ENCODE assay signal across 19 cellular contexts in the genomic region with DNA sequence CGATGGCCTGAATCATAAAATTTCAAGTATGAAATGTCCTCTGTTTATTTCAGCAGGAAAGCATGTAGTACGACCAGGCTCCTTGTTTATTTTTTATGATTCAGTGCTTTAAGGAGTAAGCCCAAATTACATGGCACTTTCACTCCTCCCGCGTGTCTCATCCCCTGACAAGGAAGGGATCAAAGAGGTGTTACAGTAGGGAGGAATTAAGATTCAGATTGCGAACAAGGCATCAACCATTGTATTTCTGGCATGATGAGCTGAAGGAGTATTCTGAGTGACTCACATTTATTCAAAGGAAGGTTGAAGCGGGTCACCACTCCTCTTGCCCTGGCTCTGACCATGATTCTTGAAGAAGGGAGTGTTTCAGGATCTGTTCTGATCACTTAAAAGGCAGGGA. TPM values are rescaled to one million over a fixed set of nuclear protein-coding genes. Genes with fewer than 3 reads are reported as not detected.
DNase-seq lines count a peak whose midpoint lies in the region; FAIRE-seq and TF ChIP-seq lines count a peak whose summit lies in the region.
"Had no signal": no experiment of that assay in that cellular context is flagged by ENCODE, and none has a peak within 500 bp of the region (broad histone marks: within the 10 kb centered on the region; RNA-seq: fewer than 3 reads in every experiment).

No MANE protein-coding gene starts in this region.

- H3K4me1 ChIP-seq in HEK293 (ENCODE audit: control insufficient read depth, insufficient read depth, low read length), result no peaks in the 10 kb centered on the region
- H3K4me1 ChIP-seq: A549 had no signal

- no peaks in the 10 kb centered on the region for H3K27me3 Mint-ChIP-seq in Calu3 (ENCODE audit: unreplicated experiment)
- H3K27me3 Mint-ChIP-seq in type B pancreatic cell, result peaks cover 7% of the 10 kb centered on the region

- POLR2A ChIA-PET in HEK293 (lab: Yijun Ruan, JAX), result no interaction called here
- POLR2A ChIA-PET in HEK293T (lab: Yijun Ruan, JAX), result no interaction called here

- no peaks in the 10 kb centered on the region for H3K9me3 ChIP-seq in HEK293 (ENCODE audit: control insufficient read depth, insufficient read depth, low read depth, low read length)
- H3K9me3 ChIP-seq: A549, BLaER1 had no signal

- H3K36me3 Mint-ChIP-seq in Calu3 (ENCODE audit: insufficient read depth, unreplicated experiment) (no peaks in the 10 kb centered on the region), type B pancreatic cell (no peaks in the 10 kb centered on the region)
- H3K36me3 Mint-ChIP-seq: CD4-positive, alpha-beta memory T cell had no signal

- no peak overlapping the region for H3K27ac ChIP-seq in HEK293 (ENCODE audit: extremely low read depth, low read depth, low read length)
- H3K27ac ChIP-seq: A549, BLaER1, RWPE1 had no signal

- no peak overlapping the region for H3K4me3 Mint-ChIP-seq in Calu3 (ENCODE audit: low read depth, unreplicated experiment)
- no peak overlapping the region for H3K4me3 Mint-ChIP-seq in type B pancreatic cell
- H3K4me3 Mint-ChIP-seq: CD4-positive, alpha-beta memory T cell had no signal

- BruUV-seq in Calu3 (replicated peaks; lab: Mats Ljungman, UMichigan), result no TSS peak

- intact Hi-C loops in Calu3 (cut with micrococcal nuclease; ENCODE audit: unreplicated experiment), result loop anchor here (1.0 kb wide), 1 partner anchor 24 kb away; no protein-coding TSS in a partner anchor

- DNase-seq in Calu3, result no peak
- DNase-seq in kidney glomerular epithelial cell (lab: John Stamatoyannopoulos, UW), result peak; percentile 90
- peak; percentile 56 for DNase-seq in renal cortical epithelial cell (ENCODE audit: low read depth)
- no peak for DNase-seq in RCC 7860 (ENCODE audit: low spot score)
- no peak for DNase-seq in HEK293T (ENCODE audit: extremely low spot score)
- DNase-seq in type B pancreatic cell (ENCODE audit: extremely low spot score, unreplicated experiment), result no peak
- DNase-seq: CD4-positive, alpha-beta memory T cell; H7; NCI-H1092 treated with DMSO at 0.1 percent for 48 hours; NCI-H146; NCI-H2081; NCI-H510A treated with DMSO at 0.1 percent for 48 hours; PC-3; SIG-M5 had no signal

- TF ChIP-seq CTCF in Calu3 (IDR thresholded peaks at IDR 0.05; ENCODE audit: unreplicated experiment), result no peak
- no peak for TF ChIP-seq CTCF in HEK293 (tag by site-specific recombination; IDR thresholded peaks at IDR 0.05)
- TF ChIP-seq CTCF in type B pancreatic cell (conservative IDR thresholded peaks at IDR 0.05), result no peak

- no peaks in the 10 kb centered on the region for H3K36me3 ChIP-seq in HEK293 (ENCODE audit: control insufficient read depth in 2 of 2, insufficient read depth in 1 of 2, low read length in 2 of 2)
- H3K36me3 ChIP-seq: BLaER1 had no signal

- no peak for FAIRE-seq in RCC 7860 (lab: Jason Lieb, UNC)
- FAIRE-seq: A549, K562 had no signal

- H3K27ac Mint-ChIP-seq in Calu3 (ENCODE audit: unreplicated experiment), result peak overlapping the region; percentile 37
- H3K27ac Mint-ChIP-seq in type B pancreatic cell, result no peak overlapping the region
- H3K27ac Mint-ChIP-seq: CD4-positive, alpha-beta memory T cell had no signal

- no peak overlapping the region for H3K4me3 ChIP-seq in HEK293 (ENCODE audit: low read depth, low read length)
- H3K4me3 ChIP-seq: A549, BLaER1, K562 had no signal

- no peaks in the 10 kb centered on the region for H3K9me3 Mint-ChIP-seq in Calu3 (ENCODE audit: low read depth, unreplicated experiment)
- no peaks in the 10 kb centered on the region for H3K9me3 Mint-ChIP-seq in type B pancreatic cell
- H3K9me3 Mint-ChIP-seq: CD4-positive, alpha-beta memory T cell had no signal

- H3K4me1 Mint-ChIP-seq in Calu3 (ENCODE audit: low read depth, unreplicated experiment) (peaks cover 36% of the 10 kb centered on the region), type B pancreatic cell (ENCODE audit: unreplicated experiment) (peaks cover 10% of the 10 kb centered on the region)
- H3K4me1 Mint-ChIP-seq: CD4-positive, alpha-beta memory T cell had no signal

- CTCF ChIA-PET in Calu3 (lab: Charles Lee), result interaction anchor here (0.8 kb wide), 1 partner anchor 19 kb away, joined by 3 read pairs; no protein-coding TSS in a partner anchor
- CTCF ChIA-PET in HEK293 (lab: Yijun Ruan, JAX), result no interaction called here
- CTCF ChIA-PET in HEK293T (lab: Yijun Ruan, JAX), result no interaction called here

TF ChIP-seq in HEK293, 187 proteins besides CTCF, POLR2A, EP300 and RAD21:
- TF ChIP-seq WT1 (tag by site-specific recombination; IDR thresholded peaks at IDR 0.05) (peak; percentile 74), ZNF19 (tag by site-specific recombination; IDR thresholded peaks at IDR 0.05; ENCODE audit: low read depth) (no peak), ZSCAN23 (tag by site-specific recombination; IDR thresholded peaks at IDR 0.05) (no peak)

TF ChIP-seq in HEK293T, 16 proteins besides CTCF, POLR2A, EP300 and RAD21:
- TF ChIP-seq, protein P1, sequence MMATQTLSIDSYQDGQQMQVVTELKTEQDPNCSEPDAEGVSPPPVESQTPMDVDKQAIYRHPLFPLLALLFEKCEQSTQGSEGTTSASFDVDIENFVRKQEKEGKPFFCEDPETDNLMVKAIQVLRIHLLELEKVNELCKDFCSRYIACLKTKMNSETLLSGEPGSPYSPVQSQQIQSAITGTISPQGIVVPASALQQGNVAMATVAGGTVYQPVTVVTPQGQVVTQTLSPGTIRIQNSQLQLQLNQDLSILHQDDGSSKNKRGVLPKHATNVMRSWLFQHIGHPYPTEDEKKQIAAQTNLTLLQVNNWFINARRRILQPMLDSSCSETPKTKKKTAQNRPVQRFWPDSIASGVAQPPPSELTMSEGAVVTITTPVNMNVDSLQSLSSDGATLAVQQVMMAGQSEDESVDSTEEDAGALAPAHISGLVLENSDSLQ (IDR thresholded peaks at IDR 0.05), result no peak
- TF ChIP-seq SUZ12 (IDR thresholded peaks at IDR 0.05) (no peak), ZNF384 (IDR thresholded peaks at IDR 0.05) (no peak), CTBP1 (IDR thresholded peaks at IDR 0.05; ENCODE audit: borderline replicate concordance) (no peak), LEF1 (IDR thresholded peaks at IDR 0.05; ENCODE audit: borderline replicate concordance) (no peak), ARNT (IDR thresholded peaks at IDR 0.05) (no peak), NFRKB (IDR thresholded peaks at IDR 0.05) (no peak), ELF4 (IDR thresholded peaks at IDR 0.05) (no peak)

RNA-seq across cellular contexts. Expression of a gene that starts 46.1 kb away (rescaled TPM):
- total RNA-seq in Calu3 (2022) (not detected in 2 replicates), renal cortical epithelial cell (not detected in 2 replicates), type B pancreatic cell (ENCODE audit: low replicate concordance) (0.26 and 0.75 TPM in 2 replicates)
- total RNA-seq: CD4-positive, alpha-beta memory T cell; K562; PC-3 had no signal

Comparison
In these comparisons a context has a peak if more than half of its experiments do, and no peak if none do; other contexts are left out.
1. DNase-seq: peak in kidney glomerular epithelial cell (single experiment) and renal cortical epithelial cell (single experiment); none in Calu3 (single experiment), RCC 7860 (single experiment), HEK293T (single experiment) and type B pancreatic cell (single experiment).